ENCODE assay signal across 8 cellular contexts in genomic region chr4:151014521-151015457, GRCh38. TPM values are rescaled to one million over a fixed set of nuclear protein-coding genes. Genes with fewer than 3 reads are reported as not detected.
DNase-seq lines count a peak whose midpoint lies in the region; ATAC-seq, FAIRE-seq and TF ChIP-seq lines count a peak whose summit lies in the region.

Gene LRBA (minus strand): TSS chr4:151015284. CDS start chr4:151014642, 642 bp downstream.

- H3K27me3 Mint-ChIP-seq in activated naive CD8-positive, alpha-beta T cell: no peaks in the 10 kb centered on the region

- H3K9me2 ChIP-seq in SU-DHL-6 (replicated peaks; ENCODE audit: insufficient read depth, low read length): no peaks in the 10 kb centered on the region

- ATAC-seq in HG02623 (IDR thresholded peaks at IDR 0.05; ENCODE audit: unreplicated experiment) (peak; percentile 51), Right ventricle myocardium superior (ENCODE audit: poor library complexity) (peak; percentile 85), pancreas (peak; percentile 78 to 89 (median 84))

- H3K9me3 ChIP-seq in SU-DHL-6 (ENCODE audit: insufficient read depth, low read length): no peaks in the 10 kb centered on the region
- H3K9me3 ChIP-seq in pancreas: no peaks in the 10 kb centered on the region
- H3K9me3 ChIP-seq in thyroid gland: no peaks in the 10 kb centered on the region

- H3K4me2 ChIP-seq in SU-DHL-6 (ENCODE audit: low read depth, low read length, poor library complexity, severe bottlenecking): peak within 1 kb of the TSS; percentile 98

- H3K27me3 ChIP-seq in GM06990 (replicated peaks; ENCODE audit: control insufficient read depth, insufficient read depth, low read length) (no peaks in the 10 kb centered on the region), SU-DHL-6 (ENCODE audit: low read length) (no peaks in the 10 kb centered on the region), pancreas (no peaks in the 10 kb centered on the region), thyroid gland (no peaks in the 10 kb centered on the region)

- H3K79me2 ChIP-seq in SU-DHL-6 (ENCODE audit: insufficient read depth, low read length): peaks cover 49% of the 10 kb centered on the region

- no peak for TF ChIP-seq POLR2A in thyroid gland (IDR thresholded peaks at IDR 0.05)

- no peaks in the 10 kb centered on the region for H3F3A ChIP-seq in SU-DHL-6 (ENCODE audit: insufficient read depth)

- H3K4me3 ChIP-seq in GM06990 (replicated peaks; ENCODE audit: low read depth, low read length) (peak within 1 kb of the TSS; percentile 95), SU-DHL-6 (ENCODE audit: insufficient read depth, low read length, poor library complexity, severe bottlenecking) (peak within 1 kb of the TSS; percentile 84), pancreas (peak within 1 kb of the TSS; percentile 77 to 94 (median 82)), thyroid gland (replicated peaks in 1 of 3) (peak within 1 kb of the TSS; percentile 64 to 95 (median 80))

- H3K27ac ChIP-seq in SU-DHL-6 (ENCODE audit: low read depth, low read length): peak within 1 kb of the TSS; percentile 87
- H3K27ac ChIP-seq in pancreas: peak within 1 kb of the TSS; percentile 98 to 100 (median 98)
- peak within 1 kb of the TSS; percentile 67 to 99 (median 96) for H3K27ac ChIP-seq in thyroid gland

- H3K4me1 Mint-ChIP-seq in activated naive CD8-positive, alpha-beta T cell (ENCODE audit: low read depth): peaks cover 29% of the 10 kb centered on the region

- no peaks in the 10 kb centered on the region for H3K9me3 Mint-ChIP-seq in activated naive CD8-positive, alpha-beta T cell (ENCODE audit: low read depth)

- peak within 1 kb of the TSS; percentile 98 for H2AFZ ChIP-seq in SU-DHL-6 (ENCODE audit: low read depth, low read length, severe bottlenecking)

- WGBS in pancreas, 2 donors: 0% methylated on average over 31 to 37 of the region's 37 CpGs
- WGBS in thyroid gland, 2 donors: 0 to 1% methylated on average over 37 of the region's 37 CpGs

- H3K36me3 ChIP-seq in GM06990 (ENCODE audit: control insufficient read depth, insufficient read depth, low read length) (no peaks in the 10 kb centered on the region), SU-DHL-6 (ENCODE audit: low read length) (no peaks in the 10 kb centered on the region; the same call in 1 of the 2 replicates), pancreas (no peaks in the 10 kb centered on the region), thyroid gland (no peaks in the 10 kb centered on the region)

- H3K4me3 Mint-ChIP-seq in activated naive CD8-positive, alpha-beta T cell: peak within 1 kb of the TSS; percentile 100

- no peak for FAIRE-seq in pancreas (lab: Jason Lieb, UNC)

- H4K20me1 ChIP-seq in SU-DHL-6 (ENCODE audit: low read depth, low read length): no peaks in the 10 kb centered on the region

- intact Hi-C loops in Right ventricle myocardium superior (cut with DNase I): no loop called here
- intact Hi-C loops in pancreas (cut with DNase I): no loop called here
- intact Hi-C loops in thyroid gland (cut with DNase I): loop anchor here (10.0 kb wide), 1 partner anchor 80 kb away; the partner anchor contains the start of gene RPS3A

- peak within 1 kb of the TSS; percentile 99 for H3K27ac Mint-ChIP-seq in activated naive CD8-positive, alpha-beta T cell

- peak within 1 kb of the TSS; percentile 91 for H3K9ac ChIP-seq in SU-DHL-6 (ENCODE audit: low read length)

- no peak for TF ChIP-seq CTCF in GM06990 (IDR thresholded peaks at IDR 0.05; ENCODE audit: insufficient read depth, low read length, poor library complexity, severe bottlenecking)
- no peak for TF ChIP-seq CTCF in SU-DHL-6 (IDR thresholded peaks at IDR 0.05; ENCODE audit: insufficient read depth, low read length, poor library complexity, severe bottlenecking)
- TF ChIP-seq CTCF in pancreas (IDR thresholded peaks at IDR 0.05): no peak
- no peak for TF ChIP-seq CTCF in thyroid gland (IDR thresholded peaks at IDR 0.05)

- H3K36me3 Mint-ChIP-seq in activated naive CD8-positive, alpha-beta T cell: no peaks in the 10 kb centered on the region

- DNase-seq in GM06990 (ENCODE audit: extremely low read depth, insufficient read length) (peak; percentile 85), NCI-H1092 treated with DMSO at 0.1 percent for 48 hours (lab: John Stamatoyannopoulos, UW) (peak; percentile 89), Right ventricle myocardium superior (peak; percentile 73), pancreas (peak in 5 of 6 donors; percentile 85 to 92 (median 88)), thyroid gland (peak; percentile 91)

- H3K4me1 ChIP-seq in pancreas (peaks cover 0 to 6% (median 4%) of the 10 kb centered on the region in 3 donors), thyroid gland (peaks cover 4 to 8% of the 10 kb centered on the region in 2 donors)

RNA-seq across cellular contexts. Expression of gene LRBA, which starts in this region (rescaled TPM):
- 17.9 TPM for total RNA-seq in Right ventricle myocardium superior
- 10 to 100 TPM; 20.3 to 35.3 (median 26.7) TPM for total RNA-seq in pancreas
- polyA plus RNA-seq in pancreas: 10 to 100 TPM in 1 of 2 donors, 1 to 10 TPM in 1; 6.6 to 17.8 TPM
- 100 to 1,000 TPM in 3 of 4 donors, 10 to 100 TPM in 1; 98.9 to 127 (median 113) TPM for total RNA-seq in thyroid gland

Comparison
In these comparisons a context has a peak if more than half of its experiments do, and no peak if none do; other contexts are left out.
1. Peak in every context shown above with its lines: DNase-seq, ATAC-seq, H3K4me3 ChIP-seq and H3K27ac ChIP-seq.